In genomic region chr15:57146394-57147140, GRCh38 we compare ENCODE assay signal across 8 cellular contexts.
DNase-seq lines count a peak whose midpoint lies in the region; ATAC-seq, FAIRE-seq and TF ChIP-seq lines count a peak whose summit lies in the region.

No MANE protein-coding gene starts in this region.

- H3K9ac ChIP-seq in K562 (ENCODE audit: insufficient read depth in 1 of 2, low read depth in 2 of 2, low read length in 2 of 2) (no peak overlapping the region), subcutaneous abdominal adipose tissue (ENCODE audit: low read length in 5 of 5) (peak overlapping the region in 4 of 5 donors; percentile 2 to 75 (median 52))

- WGBS in K562 (ENCODE audit: insufficient coverage, low coverage, missing lambda C conversion rate), result 37% methylated on average over 4 of the region's 4 CpGs

- no peak overlapping the region for H2AFZ ChIP-seq in K562 (ENCODE audit: low read depth, low read length)

- H3K9me3 ChIP-seq in K562 (replicated peaks; ENCODE audit: control insufficient read depth, insufficient read depth, low read depth, low read length), result no peaks in the 10 kb centered on the region
- H3K9me3 ChIP-seq in subcutaneous abdominal adipose tissue (ENCODE audit: control insufficient read depth in 5 of 5, low read length in 5 of 5), result peaks cover 0 to 5% (median 0%) of the 10 kb centered on the region in 5 donors

- no peak overlapping the region for H3K4me2 ChIP-seq in K562 (ENCODE audit: insufficient read depth, low read length)

- H3K4me1 ChIP-seq in K562 (replicated peaks in 1 of 2; ENCODE audit: control insufficient read depth in 2 of 2, insufficient read depth in 2 of 2, low read length in 2 of 2), result peaks cover 4 to 16% of the 10 kb centered on the region in 2 experiments; a peak in 4 of 5 replicates
- peaks cover 3 to 42% (median 40%) of the 10 kb centered on the region in 5 donors for H3K4me1 ChIP-seq in subcutaneous abdominal adipose tissue (ENCODE audit: control insufficient read depth in 5 of 5, insufficient read depth in 5 of 5, low read length in 5 of 5)

- TF ChIP-seq RAD21 in K562 (CRISPR knock-in tag; conservative IDR thresholded peaks at IDR 0.05 in 1 of 2, IDR thresholded peaks at IDR 0.05 in 1 of 2), result peak; percentile 48 to 74

- no peak overlapping the region for H3K4me3 ChIP-seq in K562
- peak overlapping the region; percentile 45 to 61 (median 54) for H3K4me3 ChIP-seq in subcutaneous abdominal adipose tissue (ENCODE audit: low read depth in 1 of 5, low read length in 5 of 5)

- H3K27ac Mint-ChIP-seq in activated CD8-positive, alpha-beta memory T cell treated with anti-CD3 and anti-CD28 coated beads, Interleukin-2, amount 10 ng/mL, durations not matched to agents 7 days and 5 days, result no peak overlapping the region

- no peaks in the 10 kb centered on the region; the same call in 2 of the 3 replicates for H3K36me3 ChIP-seq in K562 (ENCODE audit: control insufficient read depth, insufficient read depth, low read length)
- H3K36me3 ChIP-seq in subcutaneous abdominal adipose tissue (ENCODE audit: control insufficient read depth in 5 of 5, insufficient read depth in 5 of 5, low read length in 5 of 5), result no peaks in the 10 kb centered on the region

- no peak overlapping the region for H3K4me3 Mint-ChIP-seq in activated CD8-positive, alpha-beta memory T cell treated with anti-CD3 and anti-CD28 coated beads, Interleukin-2, amount 10 ng/mL, durations not matched to agents 7 days and 5 days

- H3K27me3 ChIP-seq in K562 (ENCODE audit: control insufficient read depth in 2 of 2, insufficient read depth in 2 of 2, low read length in 2 of 2) (no peaks in the 10 kb centered on the region), subcutaneous abdominal adipose tissue (ENCODE audit: control insufficient read depth in 5 of 5, insufficient read depth in 4 of 5, low read length in 5 of 5) (no peaks in the 10 kb centered on the region)

- POLR2A ChIA-PET in K562 (lab: Yijun Ruan, JAX), result no interaction called here

- peak; percentile 6 for DNase-seq in NCI-H2196 treated with DMSO at 0.1 percent for 48 hours (lab: John Stamatoyannopoulos, UW; ENCODE audit: unreplicated experiment)
- peak; percentile 10 to 53 (median 16) for DNase-seq in K562 (ENCODE audit: extremely low read depth in 1 of 4, low spot score in 3 of 4)
- DNase-seq in inferior parietal cortex (ENCODE audit: extremely low spot score), result peak; percentile 89
- DNase-seq in activated CD8-positive, alpha-beta memory T cell treated with anti-CD3 and anti-CD28 coated beads, Interleukin-2, amount 10 ng/mL, durations not matched to agents 7 days and 5 days, result no peak

- peaks cover 8% of the 10 kb centered on the region for H3K9me3 Mint-ChIP-seq in activated CD8-positive, alpha-beta memory T cell treated with anti-CD3 and anti-CD28 coated beads, Interleukin-2, amount 10 ng/mL, durations not matched to agents 7 days and 5 days (ENCODE audit: low read depth)

- TF ChIP-seq CTCF in 22Rv1 (IDR thresholded peaks at IDR 0.05) (peak; percentile 79), GM12874 (IDR thresholded peaks at IDR 0.05; ENCODE audit: insufficient read depth, low read depth, low read length) (peak; percentile 25; the same call in 1 of the 2 replicates), K562 (IDR thresholded peaks at IDR 0.05 in 2 of 3, conservative IDR thresholded peaks at IDR 0.05 in 1 of 3; ENCODE audit: insufficient read depth in 2 of 3, low read depth in 1 of 3, low read length in 3 of 3) (peak in 2 of 3 experiments; percentile 46 to 78; a peak in 4 of 6 replicates)

- H3K79me2 ChIP-seq in K562 (ENCODE audit: control insufficient read depth, insufficient read depth, low read length), result peaks cover 19% of the 10 kb centered on the region; the same call in 2 of the 3 replicates

- H3K27ac ChIP-seq in 22Rv1 (no peak overlapping the region), K562 (ENCODE audit: extremely low read depth, low read depth, low read length) (no peak overlapping the region), subcutaneous abdominal adipose tissue (ENCODE audit: low read depth, low read length) (peak overlapping the region; percentile 80)

- ATAC-seq in K562 (0 out of 3 replicates have a peak, but pooled peaks have one; percentile 45), GM21576 (IDR thresholded peaks at IDR 0.05; ENCODE audit: unreplicated experiment) (no peak)
- no peak for ATAC-seq in activated CD8-positive, alpha-beta memory T cell treated with anti-CD3 and anti-CD28 coated beads, Interleukin-2, amount 10 ng/mL, durations not matched to agents 7 days and 5 days

- intact Hi-C loops in K562 (cut with micrococcal nuclease), result loop anchor here (1.0 to 10.0 kb wide), 4 partner anchors 67 to 652 kb away; no protein-coding TSS in a partner anchor

- CTCF ChIA-PET in K562 (lab: Yijun Ruan, JAX; ENCODE audit: low intra/inter-chr PET ratio), result interaction anchor here (1.0 to 1.7 kb wide), 4 partner anchors 67 to 395 kb away, joined by 3 to 9 read pairs (median 6); no protein-coding TSS in a partner anchor
- CTCF ChIA-PET in activated CD8-positive, alpha-beta memory T cell treated with anti-CD3 and anti-CD28 coated beads, Interleukin-2, amount 10 ng/mL, durations not matched to agents 7 days and 5 days (lab: Charles Lee), result interaction anchor here (0.8 to 2.5 kb wide), 18 partner anchors 8 to 396 kb away, joined by 3 to 47 read pairs (median 4); partner anchors contain the start of gene TCF12

- H3K36me3 Mint-ChIP-seq in activated CD8-positive, alpha-beta memory T cell treated with anti-CD3 and anti-CD28 coated beads, Interleukin-2, amount 10 ng/mL, durations not matched to agents 7 days and 5 days, result peaks cover 19% of the 10 kb centered on the region

- no peaks in the 10 kb centered on the region for H3K27me3 Mint-ChIP-seq in activated CD8-positive, alpha-beta memory T cell treated with anti-CD3 and anti-CD28 coated beads, Interleukin-2, amount 10 ng/mL, durations not matched to agents 7 days and 5 days

- TF ChIP-seq EP300 in K562 (IDR thresholded peaks at IDR 0.05; ENCODE audit: low read length), result no peak

- H3K4me1 Mint-ChIP-seq in activated CD8-positive, alpha-beta memory T cell treated with anti-CD3 and anti-CD28 coated beads, Interleukin-2, amount 10 ng/mL, durations not matched to agents 7 days and 5 days, result peaks cover 6% of the 10 kb centered on the region

- TF ChIP-seq POLR2A in K562 (conservative IDR thresholded peaks at IDR 0.05), result no peak

- no peaks in the 10 kb centered on the region for H4K20me1 ChIP-seq in K562 (replicated peaks; ENCODE audit: control insufficient read depth, insufficient read depth, low read length)

- FAIRE-seq in K562 (lab: Jason Lieb, UNC), result no peak

- in situ Hi-C loops in K562 (cut with MboI), result no loop called here

- H3K9me1 ChIP-seq in K562 (ENCODE audit: control insufficient read depth, insufficient read depth, low read length), result no peaks in the 10 kb centered on the region

- BruUV-seq in K562 (replicated peaks; lab: Mats Ljungman, UMichigan), result no TSS peak

TF ChIP-seq in K562, 482 proteins besides CTCF, POLR2A, EP300 and RAD21:
- TF ChIP-seq POLR2H (tag; IDR thresholded peaks at IDR 0.05; ENCODE audit: low read depth) (peak; percentile 37; the same call in 1 of the 2 replicates), ZNF311 (CRISPR knock-in tag; IDR thresholded peaks at IDR 0.05) (no peak), DEAF1 (CRISPR knock-in tag; IDR thresholded peaks at IDR 0.05) (peak; percentile 42; the same call in 1 of the 2 replicates), ATF1 (CRISPR knock-in tag; IDR thresholded peaks at IDR 0.05) (no peak), ATF1 (tag; IDR thresholded peaks at IDR 0.05) (no peak), SMC3 (conservative IDR thresholded peaks at IDR 0.05; ENCODE audit: insufficient read depth, low read depth, low read length) (peak; percentile 34; the same call in 1 of the 2 replicates), ID3 (CRISPR knock-in tag; IDR thresholded peaks at IDR 0.05) (no peak), ID3 (tag; IDR thresholded peaks at IDR 0.05) (no peak)

Comparison
In these comparisons a context has a peak if more than half of its experiments do, and no peak if none do; other contexts are left out.
1. CTCF ChIP-seq: peak in every context shown above with its lines; median percentile 79 in 22Rv1; 62 in K562; 25 in GM12874.
2. H3K9ac ChIP-seq: peak in subcutaneous abdominal adipose tissue (4 of 5); none in K562 (0 of 2).